11 cellular contexts compared by ENCODE assay signal in genomic region chr5:109833946-109834345, GRCh38.
"Had no signal": no experiment of that assay in that cellular context is flagged by ENCODE, and none has a peak within 500 bp of the region (broad histone marks: within the 10 kb centered on the region; RNA-seq: fewer than 3 reads in every experiment).

No MANE protein-coding gene starts in this region.

- H3K79me2 ChIP-seq: hepatocyte had no signal

- H3K9me3 Mint-ChIP-seq: stimulated activated memory B cell treated with anti-CD40 and anti-IgM and Interleukin-4, amounts not matched to agents 10 μg/mL and 1 μg/mL and 100 μg/mL, for 72 hours had no signal

- H3K4me1 Mint-ChIP-seq: mesothelial cell of epicardium; stimulated activated memory B cell treated with anti-CD40 and anti-IgM and Interleukin-4, amounts not matched to agents 10 μg/mL and 1 μg/mL and 100 μg/mL, for 72 hours had no signal

- ATAC-seq: stimulated activated memory B cell treated with anti-CD40 and anti-IgM and Interleukin-4, amounts not matched to agents 10 μg/mL and 1 μg/mL and 100 μg/mL, for 72 hours had no signal

- H3K27me3 Mint-ChIP-seq: activated naive CD4-positive, alpha-beta T cell treated with anti-CD3 and anti-CD28 coated beads, Interleukin-2, amount 10 ng/mL, durations not matched to agents 7 days and 5 days; stimulated activated memory B cell treated with anti-CD40 and anti-IgM and Interleukin-4, amounts not matched to agents 10 μg/mL and 1 μg/mL and 100 μg/mL, for 72 hours had no signal

- H3K27ac ChIP-seq: brain microvascular endothelial cell, epithelial cell of prostate, hepatocyte, transverse colon had no signal

- H3K4me2 ChIP-seq: hepatocyte had no signal

- H3K36me3 ChIP-seq: brain microvascular endothelial cell, transverse colon had no signal

- H2AFZ ChIP-seq: hepatocyte had no signal

- H3K4me1 ChIP-seq: transverse colon had no signal

- DNase-seq: activated CD4-positive, alpha-beta T cell treated with anti-CD3 and anti-CD28 coated beads for 1 hour; activated naive CD4-positive, alpha-beta T cell treated with anti-CD3 and anti-CD28 coated beads, Interleukin-2, amount 10 ng/mL, durations not matched to agents 7 days and 5 days; brain microvascular endothelial cell; effector memory CD4-positive, alpha-beta T cell; kidney glomerular epithelial cell; transverse colon had no signal

- H3K9me3 ChIP-seq: transverse colon had no signal

- H3K4me3 ChIP-seq: hepatocyte, transverse colon had no signal

- H3K27ac Mint-ChIP-seq: activated naive CD4-positive, alpha-beta T cell treated with anti-CD3 and anti-CD28 coated beads, Interleukin-2, amount 10 ng/mL, durations not matched to agents 7 days and 5 days; activated T-helper 2 cell treated with anti-CD3 and anti-CD28 coated beads, Interferon-gamma antibody, Interleukin-2, Interleukin-4, amounts not matched to agents 10 μg/mL and 5 μg/mL and 100 μg/mL, durations not matched to agents 14 hours and 24 hours and 36 hours; mesothelial cell of epicardium; stimulated activated memory B cell treated with anti-CD40 and anti-IgM and Interleukin-4, amounts not matched to agents 10 μg/mL and 1 μg/mL and 100 μg/mL, for 72 hours had no signal

- H3K4me3 Mint-ChIP-seq: activated naive CD4-positive, alpha-beta T cell treated with anti-CD3 and anti-CD28 coated beads, Interleukin-2, amount 10 ng/mL, durations not matched to agents 7 days and 5 days; mesothelial cell of epicardium; stimulated activated memory B cell treated with anti-CD40 and anti-IgM and Interleukin-4, amounts not matched to agents 10 μg/mL and 1 μg/mL and 100 μg/mL, for 72 hours had no signal

- H3K27me3 ChIP-seq: brain microvascular endothelial cell, hepatocyte, transverse colon had no signal
